1 cellular context compared by ENCODE assay signal in the genomic region with DNA sequence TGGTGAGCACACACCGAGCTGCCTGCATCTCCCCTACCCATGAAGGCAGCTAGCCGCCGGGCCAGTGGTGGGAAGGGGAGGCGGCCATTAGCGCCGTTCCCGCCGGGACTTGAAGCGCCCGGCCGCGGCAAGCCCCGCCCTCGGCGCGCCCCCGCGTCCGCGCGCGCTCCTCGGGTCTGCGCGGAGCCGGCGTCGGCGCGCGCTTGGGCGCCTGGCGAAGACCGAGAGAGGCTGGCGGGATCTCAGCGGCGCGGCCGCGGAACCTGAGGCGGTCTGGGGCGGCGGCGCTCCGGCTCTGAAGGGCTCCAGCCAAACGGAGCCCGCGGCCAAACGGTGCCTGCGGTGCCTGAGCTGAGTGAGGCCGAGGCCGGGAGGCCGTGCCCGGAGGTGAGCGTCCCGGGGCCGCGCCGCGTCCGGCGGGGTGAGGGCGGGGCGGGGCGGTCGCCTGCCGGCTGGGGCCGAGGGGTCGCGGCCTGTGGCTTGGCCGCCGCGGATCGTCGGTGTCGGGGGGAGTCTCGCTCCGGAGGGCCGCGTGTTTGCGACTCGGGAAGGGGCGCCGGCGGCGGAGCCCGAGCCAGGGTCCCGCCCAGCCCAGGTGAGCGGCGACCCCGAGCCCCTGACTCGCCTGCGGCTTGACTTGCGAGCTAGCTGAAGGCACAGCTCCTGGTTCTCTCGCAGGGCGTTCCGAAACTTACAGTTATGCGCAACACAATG.
TF ChIP-seq lines count a peak whose summit lies in the region.

TSS of gene UBXN2A (plus strand) at position 202 of the 714 bp plus-strand sequence. CDS start 17,852 bp downstream, outside the sequence.

TF ChIP-seq in HepG2, 621 proteins besides CTCF, POLR2A, EP300 and RAD21 (continued from another document and continues in another):
- TF ChIP-seq, protein P1, sequence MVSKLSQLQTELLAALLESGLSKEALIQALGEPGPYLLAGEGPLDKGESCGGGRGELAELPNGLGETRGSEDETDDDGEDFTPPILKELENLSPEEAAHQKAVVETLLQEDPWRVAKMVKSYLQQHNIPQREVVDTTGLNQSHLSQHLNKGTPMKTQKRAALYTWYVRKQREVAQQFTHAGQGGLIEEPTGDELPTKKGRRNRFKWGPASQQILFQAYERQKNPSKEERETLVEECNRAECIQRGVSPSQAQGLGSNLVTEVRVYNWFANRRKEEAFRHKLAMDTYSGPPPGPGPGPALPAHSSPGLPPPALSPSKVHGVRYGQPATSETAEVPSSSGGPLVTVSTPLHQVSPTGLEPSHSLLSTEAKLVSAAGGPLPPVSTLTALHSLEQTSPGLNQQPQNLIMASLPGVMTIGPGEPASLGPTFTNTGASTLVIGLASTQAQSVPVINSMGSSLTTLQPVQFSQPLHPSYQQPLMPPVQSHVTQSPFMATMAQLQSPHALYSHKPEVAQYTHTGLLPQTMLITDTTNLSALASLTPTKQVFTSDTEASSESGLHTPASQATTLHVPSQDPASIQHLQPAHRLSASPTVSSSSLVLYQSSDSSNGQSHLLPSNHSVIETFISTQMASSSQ (IDR thresholded peaks at IDR 0.05; ENCODE audit: low read depth), result no peak
- TF ChIP-seq, protein P1 (CRISPR knock-in tag; IDR thresholded peaks at IDR 0.05; ENCODE audit: borderline replicate concordance), result no peak
- peak; percentile 87 for TF ChIP-seq SPEN (CRISPR knock-in tag; IDR thresholded peaks at IDR 0.05; ENCODE audit: low read depth)
- no peak for TF ChIP-seq KDM1A (CRISPR knock-in tag; IDR thresholded peaks at IDR 0.05)
- TF ChIP-seq, protein P2, sequence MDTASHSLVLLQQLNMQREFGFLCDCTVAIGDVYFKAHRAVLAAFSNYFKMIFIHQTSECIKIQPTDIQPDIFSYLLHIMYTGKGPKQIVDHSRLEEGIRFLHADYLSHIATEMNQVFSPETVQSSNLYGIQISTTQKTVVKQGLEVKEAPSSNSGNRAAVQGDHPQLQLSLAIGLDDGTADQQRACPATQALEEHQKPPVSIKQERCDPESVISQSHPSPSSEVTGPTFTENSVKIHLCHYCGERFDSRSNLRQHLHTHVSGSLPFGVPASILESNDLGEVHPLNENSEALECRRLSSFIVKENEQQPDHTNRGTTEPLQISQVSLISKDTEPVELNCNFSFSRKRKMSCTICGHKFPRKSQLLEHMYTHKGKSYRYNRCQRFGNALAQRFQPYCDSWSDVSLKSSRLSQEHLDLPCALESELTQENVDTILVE (CRISPR knock-in tag; IDR thresholded peaks at IDR 0.05), result no peak
- TF ChIP-seq CREB3 (CRISPR knock-in tag; IDR thresholded peaks at IDR 0.05), result peak; percentile 84; the same call in 1 of the 2 replicates
- TF ChIP-seq ZNF777 (CRISPR knock-in tag; IDR thresholded peaks at IDR 0.05), result peak; percentile 71
- TF ChIP-seq ZHX1 (CRISPR knock-in tag; IDR thresholded peaks at IDR 0.05; ENCODE audit: low read depth), result peak; percentile 38; the same call in 1 of the 2 replicates
- TF ChIP-seq GATAD1 (CRISPR knock-in tag; IDR thresholded peaks at IDR 0.05), result peak; percentile 25; the same call in 1 of the 2 replicates
- TF ChIP-seq SAFB2 (CRISPR knock-in tag; IDR thresholded peaks at IDR 0.05; ENCODE audit: borderline replicate concordance, low read depth), result peak; percentile 53
- TF ChIP-seq, protein P3, sequence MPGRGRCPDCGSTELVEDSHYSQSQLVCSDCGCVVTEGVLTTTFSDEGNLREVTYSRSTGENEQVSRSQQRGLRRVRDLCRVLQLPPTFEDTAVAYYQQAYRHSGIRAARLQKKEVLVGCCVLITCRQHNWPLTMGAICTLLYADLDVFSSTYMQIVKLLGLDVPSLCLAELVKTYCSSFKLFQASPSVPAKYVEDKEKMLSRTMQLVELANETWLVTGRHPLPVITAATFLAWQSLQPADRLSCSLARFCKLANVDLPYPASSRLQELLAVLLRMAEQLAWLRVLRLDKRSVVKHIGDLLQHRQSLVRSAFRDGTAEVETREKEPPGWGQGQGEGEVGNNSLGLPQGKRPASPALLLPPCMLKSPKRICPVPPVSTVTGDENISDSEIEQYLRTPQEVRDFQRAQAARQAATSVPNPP (CRISPR knock-in tag; IDR thresholded peaks at IDR 0.05), result peak; percentile 10; the same call in 1 of the 2 replicates
- no peak for TF ChIP-seq FOXM1 (CRISPR knock-in tag; IDR thresholded peaks at IDR 0.05)
- TF ChIP-seq PHB2 (IDR thresholded peaks at IDR 0.05; ENCODE audit: partially characterized antibody), result no peak
- TF ChIP-seq JDP2 (CRISPR knock-in tag; IDR thresholded peaks at IDR 0.05; ENCODE audit: borderline replicate concordance), result no peak; the same call in 1 of the 2 replicates
- no peak for TF ChIP-seq AGO1 (IDR thresholded peaks at IDR 0.05; ENCODE audit: low read depth, low read length, poor library complexity, severe bottlenecking)
- TF ChIP-seq HIVEP1 (CRISPR knock-in tag; IDR thresholded peaks at IDR 0.05), result peak; percentile 16; the same call in 1 of the 2 replicates
- peak; percentile 79 for TF ChIP-seq MEIS2 (CRISPR knock-in tag; IDR thresholded peaks at IDR 0.05)
- no peak; the same call in 1 of the 2 replicates for TF ChIP-seq IKZF5 (CRISPR knock-in tag; IDR thresholded peaks at IDR 0.05)
- TF ChIP-seq ZNF138 (CRISPR knock-in tag; IDR thresholded peaks at IDR 0.05; ENCODE audit: low read depth), result peak; percentile 84
- no peak for TF ChIP-seq ZNF781 (CRISPR knock-in tag; IDR thresholded peaks at IDR 0.05; ENCODE audit: borderline replicate concordance, not compliant biosample characterization)
- peak; percentile 15; the same call in 1 of the 2 replicates for TF ChIP-seq ETV5 (CRISPR knock-in tag; IDR thresholded peaks at IDR 0.05; ENCODE audit: borderline replicate concordance)
- 0 out of 2 replicates have a peak, but pooled peaks have one; percentile 70 for TF ChIP-seq ARHGAP35 (CRISPR knock-in tag; IDR thresholded peaks at IDR 0.05; ENCODE audit: borderline replicate concordance)
- TF ChIP-seq NFKB2 (CRISPR knock-in tag; IDR thresholded peaks at IDR 0.05; ENCODE audit: borderline replicate concordance), result no peak; the same call in 1 of the 2 replicates
- no peak for TF ChIP-seq MEIS1 (CRISPR knock-in tag; IDR thresholded peaks at IDR 0.05; ENCODE audit: borderline replicate concordance)
- TF ChIP-seq HOXA9 (CRISPR knock-in tag; IDR thresholded peaks at IDR 0.05; ENCODE audit: borderline replicate concordance), result no peak
- TF ChIP-seq GABPA (IDR thresholded peaks at IDR 0.05; ENCODE audit: low read depth, low read length), result no peak
- no peak for TF ChIP-seq GABPA (CRISPR knock-in tag; IDR thresholded peaks at IDR 0.05; ENCODE audit: low read depth)
- TF ChIP-seq ZNF362 (CRISPR knock-in tag; IDR thresholded peaks at IDR 0.05; ENCODE audit: borderline replicate concordance), result no peak
- TF ChIP-seq, protein P4, sequence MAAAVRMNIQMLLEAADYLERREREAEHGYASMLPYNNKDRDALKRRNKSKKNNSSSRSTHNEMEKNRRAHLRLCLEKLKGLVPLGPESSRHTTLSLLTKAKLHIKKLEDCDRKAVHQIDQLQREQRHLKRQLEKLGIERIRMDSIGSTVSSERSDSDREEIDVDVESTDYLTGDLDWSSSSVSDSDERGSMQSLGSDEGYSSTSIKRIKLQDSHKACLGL (CRISPR knock-in tag; IDR thresholded peaks at IDR 0.05), result peak; percentile 89
- TF ChIP-seq ELF4 (CRISPR knock-in tag; IDR thresholded peaks at IDR 0.05; ENCODE audit: borderline replicate concordance), result 0 out of 2 replicates have a peak, but pooled peaks have one; percentile 7
- TF ChIP-seq ETS1 (CRISPR knock-in tag; IDR thresholded peaks at IDR 0.05), result no peak
- peak; percentile 86; the same call in 1 of the 2 replicates for TF ChIP-seq ZNF333 (CRISPR knock-in tag; IDR thresholded peaks at IDR 0.05; ENCODE audit: borderline replicate concordance)
- no peak for TF ChIP-seq SMC3 (IDR thresholded peaks at IDR 0.05; ENCODE audit: low read length)
- no peak for TF ChIP-seq PAF1 (CRISPR knock-in tag; IDR thresholded peaks at IDR 0.05)
- TF ChIP-seq CENPT (CRISPR knock-in tag; IDR thresholded peaks at IDR 0.05; ENCODE audit: low read depth), result no peak; the same call in 1 of the 2 replicates
- no peak for TF ChIP-seq WIZ (CRISPR knock-in tag; IDR thresholded peaks at IDR 0.05)
- TF ChIP-seq NONO (IDR thresholded peaks at IDR 0.05), result no peak
- TF ChIP-seq NONO (CRISPR knock-in tag; conservative IDR thresholded peaks at IDR 0.05), result peak; percentile 77
- TF ChIP-seq ARNTL (CRISPR knock-in tag; IDR thresholded peaks at IDR 0.05), result no peak
- TF ChIP-seq NCOA2 (CRISPR knock-in tag; IDR thresholded peaks at IDR 0.05), result no peak; the same call in 1 of the 2 replicates
- TF ChIP-seq GLMP (CRISPR knock-in tag; IDR thresholded peaks at IDR 0.05; ENCODE audit: borderline replicate concordance), result 0 out of 2 replicates have a peak, but pooled peaks have one; percentile 54
- peak; percentile 70; the same call in 1 of the 2 replicates for TF ChIP-seq ZSCAN25 (CRISPR knock-in tag; IDR thresholded peaks at IDR 0.05)
